In genomic region chr10:78292987-78293865, GRCh38 we compare ENCODE assay signal across 10 cellular contexts.
DNase-seq lines count a peak whose midpoint lies in the region; ATAC-seq and TF ChIP-seq lines count a peak whose summit lies in the region.
"Had no signal": no experiment of that assay in that cellular context is flagged by ENCODE, and none has a peak within 500 bp of the region (broad histone marks: within the 10 kb centered on the region; RNA-seq: fewer than 3 reads in every experiment).

No MANE protein-coding gene starts in this region.

- no peak overlapping the region for H4K8ac ChIP-seq in H9 (replicated peaks; ENCODE audit: insufficient read length, low read depth, low read length)
- peak overlapping the region; percentile 71 for H4K8ac ChIP-seq in trophoblast cell (ENCODE audit: low read depth, low read length)

- H2BK15ac ChIP-seq in H9 (ENCODE audit: low read depth, low read length), result no peak overlapping the region

- H3K23me2 ChIP-seq in H9 (ENCODE audit: insufficient read length, low read depth, low read length, poor library complexity, severe bottlenecking), result peaks cover 3% of the 10 kb centered on the region

- no peaks in the 10 kb centered on the region for H3K9me3 ChIP-seq in H9 (ENCODE audit: control insufficient read depth, low read depth, low read length)
- no peaks in the 10 kb centered on the region for H3K9me3 ChIP-seq in esophagus muscularis mucosa
- no peaks in the 10 kb centered on the region for H3K9me3 ChIP-seq in trophoblast cell (ENCODE audit: insufficient read depth, low read depth, low read length)

- H3K4me1 Mint-ChIP-seq in H9, result peaks cover 33 to 44% of the 10 kb centered on the region in 2 experiments
- H3K4me1 Mint-ChIP-seq: immature natural killer cell had no signal

- H3K4ac ChIP-seq in H9 (ENCODE audit: low read depth, low read length) (no peak overlapping the region), trophoblast cell (ENCODE audit: low read depth, low read length) (peak overlapping the region; percentile 54)

- no peak overlapping the region for H4K5ac ChIP-seq in H9 (ENCODE audit: insufficient read length, low read depth, low read length)

- TF ChIP-seq CTCF in H9 (conservative IDR thresholded peaks at IDR 0.05) (no peak), esophagus muscularis mucosa (IDR thresholded peaks at IDR 0.05) (no peak)

- H2BK5ac ChIP-seq in H9 (ENCODE audit: insufficient read length, low read length) (no peak overlapping the region), trophoblast cell (ENCODE audit: low read depth, low read length, poor library complexity) (peak overlapping the region; percentile 87)

- H3K9ac ChIP-seq in H9 (ENCODE audit: extremely low read depth, insufficient read length, low read length) (no peak overlapping the region), trophoblast cell (ENCODE audit: low read length) (no peak overlapping the region)

- intact Hi-C loops in esophagus muscularis mucosa (cut with DNase I), result no loop called here

- DNase-seq in H9 (peak; percentile 69), NCI-H526 treated with DMSO at 0.1 percent for 48 hours (lab: John Stamatoyannopoulos, UW) (peak; percentile 6), esophagus muscularis mucosa (ENCODE audit: extremely low spot score) (no peak), trophoblast cell (no peak), cortex of kidney (lab: John Stamatoyannopoulos, UW) (no peak), COR-L47 (lab: John Stamatoyannopoulos, UW) (no peak), inferior parietal cortex (ENCODE audit: extremely low spot score) (no peak)
- DNase-seq: activated CD8-positive, alpha-beta memory T cell treated with anti-CD3 and anti-CD28 coated beads, Interleukin-2, amount 50 U/mL, for 4 hours; immature natural killer cell had no signal

- H3K79me1 ChIP-seq in H9 (ENCODE audit: insufficient read depth, low read depth, low read length, poor library complexity, severe bottlenecking) (no peaks in the 10 kb centered on the region), trophoblast cell (ENCODE audit: low read length) (peaks cover 21% of the 10 kb centered on the region)

- H4K12ac ChIP-seq in trophoblast cell (ENCODE audit: low read depth, low read length), result no peak overlapping the region

- H3K4me1 ChIP-seq in H9 (ENCODE audit: insufficient read depth, low read length) (peaks cover 5% of the 10 kb centered on the region; the same call in 1 of the 2 replicates), esophagus muscularis mucosa (peaks cover 0 to 34% (median 32%) of the 10 kb centered on the region in 4 donors), trophoblast cell (ENCODE audit: control insufficient read depth in 1 of 2, insufficient read depth in 2 of 2, low read length in 2 of 2) (peaks cover 28 to 30% of the 10 kb centered on the region in 2 experiments)

- H2AFZ ChIP-seq in H9 (ENCODE audit: low read length), result no peak overlapping the region
- peak overlapping the region; percentile 30 for H2AFZ ChIP-seq in trophoblast cell (ENCODE audit: insufficient read depth, low read length, poor library complexity)

- H2AK5ac ChIP-seq in H9 (ENCODE audit: insufficient read length, low read length), result no peak overlapping the region
- H2AK5ac ChIP-seq in trophoblast cell (ENCODE audit: low read length), result peak overlapping the region; percentile 95

- H3K9me3 Mint-ChIP-seq in H9, result no peaks in the 10 kb centered on the region; a peak in 1 of 5 replicates
- H3K9me3 Mint-ChIP-seq: immature natural killer cell had no signal

- H2BK120ac ChIP-seq in H9 (ENCODE audit: low read depth, low read length, poor library complexity, severe bottlenecking) (no peak overlapping the region), trophoblast cell (ENCODE audit: insufficient read depth, low read length, poor library complexity) (peak overlapping the region; percentile 96)

- H3K56ac ChIP-seq in H9 (ENCODE audit: insufficient read length, low read depth, low read length), result no peak overlapping the region

- H2BK12ac ChIP-seq in H9 (ENCODE audit: insufficient read length, low read depth, low read length), result no peak overlapping the region
- H2BK12ac ChIP-seq in trophoblast cell (ENCODE audit: low read length), result peak overlapping the region; percentile 92

- no peak overlapping the region for H3K23ac ChIP-seq in H9 (ENCODE audit: insufficient read length, low read depth, low read length)
- H3K23ac ChIP-seq in trophoblast cell (ENCODE audit: low read length), result no peak overlapping the region

- peak overlapping the region; percentile 23 for H3K4me2 ChIP-seq in H9 (ENCODE audit: insufficient read depth, insufficient read length, low read length)
- peak overlapping the region; percentile 38 for H3K4me2 ChIP-seq in trophoblast cell (ENCODE audit: low read length)

- H3K79me2 ChIP-seq in H9 (ENCODE audit: insufficient read depth, low read length), result no peaks in the 10 kb centered on the region
- no peaks in the 10 kb centered on the region for H3K79me2 ChIP-seq in trophoblast cell (ENCODE audit: control insufficient read depth, insufficient read depth, low read length, poor library complexity)

- H3K36me3 Mint-ChIP-seq in H9 (ENCODE audit: insufficient read depth in 1 of 3, low read depth in 3 of 3), result no peaks in the 10 kb centered on the region
- H3K36me3 Mint-ChIP-seq: immature natural killer cell had no signal

- H3K14ac ChIP-seq in H9 (ENCODE audit: insufficient read depth, low read length) (no peak overlapping the region), trophoblast cell (ENCODE audit: low read length) (peak overlapping the region; percentile 85)

- no peak for TF ChIP-seq EP300 in esophagus muscularis mucosa (IDR thresholded peaks at IDR 0.05)

- ATAC-seq in HG03196 (IDR thresholded peaks at IDR 0.05; ENCODE audit: unreplicated experiment), result no peak

- H4K20me1 ChIP-seq in H9 (ENCODE audit: control insufficient read depth, insufficient read depth, insufficient read length), result no peaks in the 10 kb centered on the region

- peak overlapping the region; percentile 57 to 73 (median 60); a peak in 3 of 7 replicates for H3K27ac Mint-ChIP-seq in H9
- H3K27ac Mint-ChIP-seq: immature natural killer cell had no signal

- peak overlapping the region; percentile 29 to 51; a peak in 3 of 5 replicates for H3K4me3 Mint-ChIP-seq in H9
- H3K4me3 Mint-ChIP-seq: immature natural killer cell had no signal

- H3T11ph ChIP-seq in H9 (ENCODE audit: low read length), result no peak overlapping the region

- TF ChIP-seq POLR2A in esophagus muscularis mucosa (IDR thresholded peaks at IDR 0.05; ENCODE audit: low read depth), result no peak

- H3K4me3 ChIP-seq in esophagus muscularis mucosa (no peak overlapping the region), trophoblast cell (ENCODE audit: low read depth, low read length) (no peak overlapping the region)

- H4K91ac ChIP-seq in H9 (ENCODE audit: insufficient read length, low read depth, low read length), result no peak overlapping the region
- H4K91ac ChIP-seq in trophoblast cell (ENCODE audit: low read depth, low read length), result peak overlapping the region; percentile 98

- H3K27ac ChIP-seq in H9 (ENCODE audit: insufficient read length, low read depth, low read length) (no peak overlapping the region), esophagus muscularis mucosa (replicated peaks in 1 of 4) (peak overlapping the region in 3 of 4 donors; percentile 58 to 83 (median 67)), trophoblast cell (ENCODE audit: low read depth, low read length) (peak overlapping the region; percentile 84)

- H2BK20ac ChIP-seq in H9 (ENCODE audit: low read depth, low read length, poor library complexity, severe bottlenecking), result no peak overlapping the region

- WGBS in H9 (ENCODE audit: extremely low coverage, insufficient read length, low lambda C conversion rate), result no CpG with 5 or more reads among the region's 11 CpGs
- 68% methylated on average over 11 of the region's 11 CpGs for WGBS in esophagus muscularis mucosa
- WGBS in trophoblast cell (ENCODE audit: extremely low coverage, insufficient coverage, insufficient read length), result no CpG with 5 or more reads among the region's 11 CpGs

- H3K27me3 ChIP-seq in H9 (ENCODE audit: insufficient read depth, low read length) (no peaks in the 10 kb centered on the region), esophagus muscularis mucosa (no peaks in the 10 kb centered on the region), trophoblast cell (ENCODE audit: insufficient read depth, low read length) (no peaks in the 10 kb centered on the region)

- peaks cover 6% of the 10 kb centered on the region for H3K27me3 Mint-ChIP-seq in H9 (ENCODE audit: low read depth)

- H3K18ac ChIP-seq in H9 (ENCODE audit: insufficient read length, low read depth, low read length) (peak overlapping the region; percentile 14), trophoblast cell (ENCODE audit: low read length) (peak overlapping the region; percentile 80)

- H3K36me3 ChIP-seq in esophagus muscularis mucosa, result no peaks in the 10 kb centered on the region
- no peaks in the 10 kb centered on the region for H3K36me3 ChIP-seq in trophoblast cell (ENCODE audit: control insufficient read depth in 1 of 2, insufficient read depth in 2 of 2, low read length in 2 of 2)

Comparison
In these comparisons a context has a peak if more than half of its experiments do, and no peak if none do; other contexts are left out.
1. DNase-seq: peak in H9 (single experiment) and NCI-H526 treated with DMSO at 0.1 percent for 48 hours (single experiment); none in esophagus muscularis mucosa (single experiment), trophoblast cell (0 of 2), cortex of kidney (single experiment), COR-L47 (single experiment) and inferior parietal cortex (single experiment).